Comparison of ENCODE assay signal across 8 cellular contexts in the genomic region with DNA sequence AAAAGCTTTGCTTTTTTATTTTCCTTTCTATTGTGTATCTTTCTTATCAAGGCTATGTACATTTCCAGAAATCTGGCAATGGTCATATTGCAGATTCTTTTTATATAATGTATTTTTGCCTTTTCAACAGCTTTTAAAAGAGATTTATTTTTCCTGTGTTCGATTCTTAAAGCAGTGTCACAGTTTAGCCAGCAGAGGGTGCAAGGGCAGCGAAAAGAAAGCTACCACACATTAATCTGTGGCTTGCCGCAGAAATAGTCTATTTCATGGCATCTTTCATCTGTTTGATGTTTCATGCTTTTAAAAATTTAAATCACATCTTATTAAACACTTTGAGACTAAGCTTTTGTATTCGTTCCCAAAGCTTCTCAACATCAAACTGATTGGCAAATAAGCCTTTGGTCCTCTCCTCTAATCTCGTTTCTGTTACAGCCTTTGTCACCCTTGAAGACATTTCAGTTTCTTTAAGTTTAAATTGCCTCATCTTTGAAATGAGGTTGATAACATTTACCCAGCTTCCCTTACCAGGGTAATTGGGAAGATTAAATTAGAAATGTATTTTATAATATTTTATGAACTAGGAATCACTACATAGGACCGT.
DNase-seq lines count a peak whose midpoint lies in the region; ATAC-seq and TF ChIP-seq lines count a peak whose summit lies in the region.

No MANE protein-coding gene starts in this region.

- ATAC-seq in HG03442 (IDR thresholded peaks at IDR 0.05; ENCODE audit: unreplicated experiment): no peak

- CTCF ChIA-PET in AG04449 (lab: Yijun Ruan, JAX): interaction anchor here (0.7 to 8.2 kb wide), 38 partner anchors 10 to 1566 kb away, joined by 3 to 209 read pairs (median 6); partner anchors contain the start of gene PIK3C3

- DNase-seq in AG04449 (ENCODE audit: low read depth, low spot score) (no peak), GM03348 (ENCODE audit: low spot score) (peak; percentile 73), NCI-H748 treated with DMSO at 0.1 percent for 48 hours (lab: John Stamatoyannopoulos, UW) (peak; percentile 15), amniotic stem cell (lab: John Stamatoyannopoulos, UW) (peak; percentile 29), inferior parietal cortex (ENCODE audit: extremely low spot score) (peak; percentile 62), stromal cell of bone marrow (ENCODE audit: low read depth) (peak; percentile 14), SKM-1 treated with dmso at 0.1 percent for 144 hours (lab: John Stamatoyannopoulos, UW; ENCODE audit: unreplicated experiment) (no peak)

- peak; percentile 78 for TF ChIP-seq CTCF in AG04449 (IDR thresholded peaks at IDR 0.05; ENCODE audit: insufficient read depth, low read length, missing control alignments)

- H3K4me3 ChIP-seq in AG04449 (ENCODE audit: low read depth, low read length): no peak overlapping the region

- POLR2A ChIA-PET in AG04449 (lab: Yijun Ruan, JAX): no interaction called here

Comparison
In these comparisons a context has a peak if more than half of its experiments do, and no peak if none do; other contexts are left out.
1. DNase-seq: peak in GM03348 (single experiment), NCI-H748 treated with DMSO at 0.1 percent for 48 hours (single experiment), amniotic stem cell (single experiment), inferior parietal cortex (single experiment) and stromal cell of bone marrow (single experiment); none in AG04449 (single experiment) and SKM-1 treated with dmso at 0.1 percent for 144 hours (single experiment).